10 cellular contexts compared by ENCODE assay signal in genomic region chrX:12890467-12890866, GRCh38. TPM values are rescaled to one million over a fixed set of nuclear protein-coding genes. Genes with fewer than 3 reads are reported as not detected.
A peak's percentile ranks its signal among the peaks of the same experiment; 100 is the strongest.
DNase-seq lines count a peak whose midpoint lies in the region; ATAC-seq and TF ChIP-seq lines count a peak whose summit lies in the region.
"Had no signal": no experiment of that assay in that cellular context is flagged by ENCODE, and none has a peak within 500 bp of the region (broad histone marks: within the 10 kb centered on the region; RNA-seq: fewer than 3 reads in every experiment).

No MANE protein-coding gene starts in this region.

- H3K27ac ChIP-seq in KOPT-K1 (ENCODE audit: low read depth, low read length, poor library complexity, severe bottlenecking) (peak overlapping the region; percentile 64), testis (no peak overlapping the region), foreskin keratinocyte (no peak overlapping the region)

- no peak for TF ChIP-seq CTCF in fibroblast of villous mesenchyme (IDR thresholded peaks at IDR 0.05; ENCODE audit: insufficient read depth, low read depth, low read length)
- no peak for TF ChIP-seq CTCF in testis (IDR thresholded peaks at IDR 0.05)
- no peak for TF ChIP-seq CTCF in foreskin keratinocyte (conservative IDR thresholded peaks at IDR 0.05)

- H3K4me3 ChIP-seq in fibroblast of villous mesenchyme (ENCODE audit: low read depth, low read length) (no peak overlapping the region), testis (no peak overlapping the region)
- H3K4me3 ChIP-seq: adrenal gland had no signal

- WGBS in testis, 2 donors = 61 to 65% methylated on average over 5 of the region's 5 CpGs

- no peaks in the 10 kb centered on the region for H3K27me3 ChIP-seq in testis
- H3K27me3 ChIP-seq in foreskin keratinocyte = no peaks in the 10 kb centered on the region
- H3K27me3 ChIP-seq: adrenal gland had no signal

- intact Hi-C loops in testis (cut with DNase I; ENCODE audit: low total_unique reads) = no loop called here

- DNase-seq in fibroblast of villous mesenchyme (ENCODE audit: low read depth) = peak; percentile 42
- no peak for DNase-seq in testis
- DNase-seq in NCI-H526 (lab: John Stamatoyannopoulos, UW) = no peak
- DNase-seq in dedifferentiated amniotic fluid mesenchymal stem cell (ENCODE audit: extremely low spot score) = no peak
- no peak for DNase-seq in foreskin keratinocyte
- DNase-seq: adrenal gland had no signal

- H3K9me3 ChIP-seq in KOPT-K1 (ENCODE audit: insufficient read depth, low read length, poor library complexity, severe bottlenecking) (peaks cover 6% of the 10 kb centered on the region), testis (no peaks in the 10 kb centered on the region)
- H3K9me3 ChIP-seq: adrenal gland had no signal

- TF ChIP-seq POLR2A in testis (IDR thresholded peaks at IDR 0.05) = no peak

- H3K4me1 ChIP-seq in testis = no peaks in the 10 kb centered on the region
- H3K4me1 ChIP-seq in foreskin keratinocyte = no peaks in the 10 kb centered on the region
- H3K4me1 ChIP-seq: adrenal gland had no signal

- H3K36me3 ChIP-seq in KOPT-K1 (ENCODE audit: insufficient read depth, low read length) (no peaks in the 10 kb centered on the region), testis (ENCODE audit: low read depth, missing control alignments) (no peaks in the 10 kb centered on the region)
- H3K36me3 ChIP-seq: adrenal gland had no signal

- ATAC-seq in GM18861 (IDR thresholded peaks at IDR 0.05; ENCODE audit: unreplicated experiment) = peak; percentile 76
- ATAC-seq in GM21825 (IDR thresholded peaks at IDR 0.05; ENCODE audit: unreplicated experiment) = peak; percentile 51
- ATAC-seq in foreskin keratinocyte = no peak
- ATAC-seq: Panc1 had no signal

RNA-seq across cellular contexts. Expression of gene TLR8, which starts 16.0 kb away (rescaled TPM):
- not detected in 2 replicates for total RNA-seq in fibroblast of villous mesenchyme
- total RNA-seq in testis = under 1 TPM; 0.08 to 0.50 TPM
- 1.3 TPM for polyA plus RNA-seq in testis (ENCODE audit: insufficient read depth, low read depth, low replicate concordance)
- not detected in 2 replicates for total RNA-seq in foreskin keratinocyte
- not detected in 2 replicates for polyA plus RNA-seq in foreskin keratinocyte

RNA-seq across cellular contexts. Expression of gene TLR7, which starts 23.6 kb away (rescaled TPM):
- total RNA-seq in fibroblast of villous mesenchyme (not detected in 2 replicates), testis (under 1 TPM; 0.08 to 0.31 TPM), foreskin keratinocyte (not detected in 2 replicates)
- polyA plus RNA-seq in testis (ENCODE audit: insufficient read depth, low read depth, low replicate concordance) (1.3 TPM), foreskin keratinocyte (not detected in 2 replicates)
